ENCODE assay signal across 15 cellular contexts in genomic region chr4:39450618-39451017, GRCh38. TPM values are rescaled to one million over a fixed set of nuclear protein-coding genes. Genes with fewer than 3 reads are reported as not detected.
DNase-seq lines count a peak whose midpoint lies in the region; ATAC-seq and TF ChIP-seq lines count a peak whose summit lies in the region.
"Had no signal": no experiment of that assay in that cellular context is flagged by ENCODE, and none has a peak within 500 bp of the region (broad histone marks: within the 10 kb centered on the region; RNA-seq: fewer than 3 reads in every experiment).

No MANE protein-coding gene starts in this region.

- peaks cover 38% of the 10 kb centered on the region for H3K36me3 ChIP-seq in CD4-positive, alpha-beta memory T cell (ENCODE audit: insufficient read depth, low read length)

- no peaks in the 10 kb centered on the region for H3K27me3 Mint-ChIP-seq in CD4-positive, alpha-beta memory T cell
- H3K27me3 Mint-ChIP-seq in HFFc6 (ENCODE audit: insufficient read depth) (peaks cover 2% of the 10 kb centered on the region), naive B cell (no peaks in the 10 kb centered on the region)
- H3K27me3 Mint-ChIP-seq in central memory CD8-positive, alpha-beta T cell = no peaks in the 10 kb centered on the region

- H3K9me3 Mint-ChIP-seq in CD4-positive, alpha-beta memory T cell = peaks cover 0 to 3% (median 0%) of the 10 kb centered on the region in 8 donors
- no peaks in the 10 kb centered on the region for H3K9me3 Mint-ChIP-seq in HFFc6
- H3K9me3 Mint-ChIP-seq in central memory CD8-positive, alpha-beta T cell = no peaks in the 10 kb centered on the region
- no peaks in the 10 kb centered on the region for H3K9me3 Mint-ChIP-seq in naive B cell

- POLR2A ChIA-PET in CD4-positive, alpha-beta memory T cell (lab: Charles Lee; ENCODE audit: partially characterized antibody) = interaction anchor here (1.0 to 1.9 kb wide), 2 partner anchors 8 to 12 kb away, joined by 3 to 12 read pairs; partner anchors contain the start of genes LIAS and RPL9
- POLR2A ChIA-PET in GM10248 (lab: Yijun Ruan, JAX) = interaction anchor here (0.7 kb wide), 1 partner anchor 37 kb away, joined by 3 read pairs; no protein-coding TSS in a partner anchor

- CTCF ChIA-PET in CD4-positive, alpha-beta memory T cell (lab: Charles Lee; ENCODE audit: partially characterized antibody) = no interaction called here
- CTCF ChIA-PET in GM10248 (lab: Yijun Ruan, JAX) = interaction anchor here (0.6 kb wide), 1 partner anchor 421 kb away, joined by 3 read pairs; no protein-coding TSS in a partner anchor

- no peaks in the 10 kb centered on the region for H3K9me3 ChIP-seq in CD4-positive, alpha-beta memory T cell (ENCODE audit: control insufficient read depth in 1 of 2, low read length in 2 of 2)
- H3K9me3 ChIP-seq: esophagus muscularis mucosa had no signal

- peaks cover under 1 to 28% (median 9%) of the 10 kb centered on the region in 4 donors for H3K4me1 Mint-ChIP-seq in CD4-positive, alpha-beta memory T cell
- peaks cover 31% of the 10 kb centered on the region for H3K4me1 Mint-ChIP-seq in HFFc6 (ENCODE audit: low read depth)
- H3K4me1 Mint-ChIP-seq in central memory CD8-positive, alpha-beta T cell = peaks cover 5% of the 10 kb centered on the region
- H3K4me1 Mint-ChIP-seq in naive B cell = peaks cover 6 to 24% (median 11%) of the 10 kb centered on the region in 3 donors

- intact Hi-C loops in CD4-positive, alpha-beta memory T cell (cut with micrococcal nuclease) = no loop called here

- no peak overlapping the region for H3K4me3 Mint-ChIP-seq in CD4-positive, alpha-beta memory T cell
- H3K4me3 Mint-ChIP-seq in HFFc6 (no peak overlapping the region), naive B cell (no peak overlapping the region)
- no peak overlapping the region for H3K4me3 Mint-ChIP-seq in central memory CD8-positive, alpha-beta T cell

- H3K27ac Mint-ChIP-seq in CD4-positive, alpha-beta memory T cell = peak overlapping the region in 4 of 7 donors; percentile 30 to 69 (median 41)
- peak overlapping the region; percentile 73 for H3K27ac Mint-ChIP-seq in HFFc6
- peak overlapping the region; percentile 85 for H3K27ac Mint-ChIP-seq in central memory CD8-positive, alpha-beta T cell (ENCODE audit: low read depth)
- peak overlapping the region in 4 of 6 donors; percentile 18 to 87 (median 52) for H3K27ac Mint-ChIP-seq in naive B cell

- H3K36me3 Mint-ChIP-seq in CD4-positive, alpha-beta memory T cell = peaks cover 32 to 46% of the 10 kb centered on the region in 2 donors
- H3K36me3 Mint-ChIP-seq in HFFc6 (ENCODE audit: low read depth) = peaks cover 59% of the 10 kb centered on the region
- H3K36me3 Mint-ChIP-seq in central memory CD8-positive, alpha-beta T cell (ENCODE audit: insufficient read depth) = peaks cover 45% of the 10 kb centered on the region
- H3K36me3 Mint-ChIP-seq in naive B cell = peaks cover 29% of the 10 kb centered on the region in 2 donors

- H3K4me3 ChIP-seq in CD4-positive, alpha-beta memory T cell (ENCODE audit: low read length in 2 of 2) = no peak overlapping the region
- H3K4me3 ChIP-seq: esophagus muscularis mucosa had no signal

- TF ChIP-seq CTCF in HFFc6 (IDR thresholded peaks at IDR 0.05) (no peak), GM10248 (IDR thresholded peaks at IDR 0.05; ENCODE audit: control extremely low read depth, extremely low read depth, low read depth, missing control alignments) (no peak)

- no peak for DNase-seq in CD4-positive, alpha-beta memory T cell
- DNase-seq in HFFc6 (no peak), naive B cell (no peak), NCI-H524 (lab: John Stamatoyannopoulos, UW) (no peak), GM10248 (ENCODE audit: extremely low spot score) (no peak)
- no peak for DNase-seq in central memory CD8-positive, alpha-beta T cell (ENCODE audit: low spot score in 2 of 2)
- DNase-seq: activated gamma-delta T cell; glutamatergic neuron; NCI-H1092 treated with DMSO at 0.1 percent for 48 hours; stimulated activated CD4-positive, alpha-beta T cell treated with anti-CD3 and anti-CD28 coated beads, Interleukin-1b, Interleukin-23, amount 100 ng/mL, for 48 hours had no signal

- peaks cover 10% of the 10 kb centered on the region for H3K4me1 ChIP-seq in CD4-positive, alpha-beta memory T cell (ENCODE audit: insufficient read depth, low read length)

- H3K27me3 ChIP-seq in CD4-positive, alpha-beta memory T cell (ENCODE audit: insufficient read depth, low read length) = no peaks in the 10 kb centered on the region
- H3K27me3 ChIP-seq: esophagus muscularis mucosa had no signal

- H3K27ac ChIP-seq in CD4-positive, alpha-beta memory T cell (ENCODE audit: low read depth, low read length) = no peak overlapping the region

- ATAC-seq in central memory CD8-positive, alpha-beta T cell (replicated peaks; ENCODE audit: extremely low read depth, poor library complexity, severe bottlenecking) = no peak
- no peak for ATAC-seq in naive B cell (ENCODE audit: low read depth in 2 of 2)
- ATAC-seq in activated CD4-positive, CD25-positive, alpha-beta regulatory T cell treated with anti-CD3 and anti-CD28 coated beads, Interleukin-2, amount 50 U/mL, for 24 hours = no peak
- ATAC-seq: sciatic nerve had no signal

RNA-seq across cellular contexts. Expression of gene RPL9, which starts 8.1 kb away (rescaled TPM):
- 1,000 to 10,000 TPM; 2,318 to 2,449 TPM for total RNA-seq in CD4-positive, alpha-beta memory T cell
- polyA plus RNA-seq in CD4-positive, alpha-beta memory T cell = 1,000 to 10,000 TPM; 2,416 to 2,913 TPM
- 1,000 to 10,000 TPM; 1,332 to 1,543 (median 1,424) TPM for total RNA-seq in HFFc6 (2021; fragmentation: NEBNext Ultra II Directional; extraction: Animal tissue kit (Norgen Biotek cat#: 25700))
- polyA plus RNA-seq in naive B cell (ENCODE audit: low read depth in 6 of 6) = 1,000 to 10,000 TPM; 2,016 to 2,906 (median 2,275) TPM

RNA-seq across cellular contexts. Expression of gene LIAS, which starts 8.2 kb away (rescaled TPM):
- 10 to 100 TPM; 21.7 to 24.7 TPM for total RNA-seq in CD4-positive, alpha-beta memory T cell
- 10 to 100 TPM; 13.2 to 17.7 TPM for polyA plus RNA-seq in CD4-positive, alpha-beta memory T cell
- 1 to 10 TPM; 6.9 to 9.4 (median 8.1) TPM for total RNA-seq in HFFc6 (2021; fragmentation: NEBNext Ultra II Directional; extraction: Animal tissue kit (Norgen Biotek cat#: 25700))
- 10 to 100 TPM in 4 of 6 donors, 1 to 10 TPM in 1, not detected in 1; 9.2 to 20.6 (median 16.5) TPM for polyA plus RNA-seq in naive B cell (ENCODE audit: low read depth in 6 of 6)

RNA-seq across cellular contexts. Expression of gene KLB, which starts 43.9 kb away (rescaled TPM):
- not detected for total RNA-seq in CD4-positive, alpha-beta memory T cell
- polyA plus RNA-seq in CD4-positive, alpha-beta memory T cell = under 1 TPM in 1 of 2 donors, not detected in 1; 0.06 TPM
- not detected for total RNA-seq in HFFc6 (2021; fragmentation: NEBNext Ultra II Directional; extraction: Animal tissue kit (Norgen Biotek cat#: 25700))
- under 1 TPM in 5 of 6 donors, not detected in 1; 0.10 to 0.34 (median 0.21) TPM for polyA plus RNA-seq in naive B cell (ENCODE audit: low read depth in 6 of 6)
- total RNA-seq: activated CD8-positive, alpha-beta memory T cell treated with anti-CD3 and anti-CD28 coated beads for 36 hours had no signal
- polyA plus RNA-seq: BJ had no signal
